20 cellular contexts compared by ENCODE assay signal in genomic region chr13:56558698-56559320, GRCh38.
DNase-seq lines count a peak whose midpoint lies in the region; ATAC-seq, FAIRE-seq and TF ChIP-seq lines count a peak whose summit lies in the region.
"Had no signal": no experiment of that assay in that cellular context is flagged by ENCODE, and none has a peak within 500 bp of the region (broad histone marks: within the 10 kb centered on the region; RNA-seq: fewer than 3 reads in every experiment).

No MANE protein-coding gene starts in this region.

- CTCF ChIA-PET in PC-3 (lab: Charles Lee) (no interaction called here), RWPE1 (lab: Yijun Ruan, JAX) (no interaction called here), endothelial cell of umbilical vein (lab: Charles Lee) (interaction anchor here (0.7 to 3.0 kb wide), 3 partner anchors 15 to 1066 kb away, joined by 3 to 16 read pairs (median 3); no protein-coding TSS in a partner anchor)

- no peaks in the 10 kb centered on the region for H4K20me1 ChIP-seq in PC-3 (ENCODE audit: low read length)
- H4K20me1 ChIP-seq in endothelial cell of umbilical vein (replicated peaks; ENCODE audit: control insufficient read depth, extremely low read depth, insufficient read depth, low read length): no peaks in the 10 kb centered on the region

- H3K4me2 ChIP-seq in PC-3 (ENCODE audit: low read length) (no peak overlapping the region), endothelial cell of umbilical vein (ENCODE audit: insufficient read depth, low read length) (no peak overlapping the region)

- DNase-seq in PC-3 (peak; percentile 13), RWPE1 (ENCODE audit: low spot score) (peak; percentile 10), endothelial cell of umbilical vein (ENCODE audit: low read depth, low spot score) (no peak), foreskin keratinocyte (peak; percentile 12 to 25), retina (no peak), D341Med (ENCODE audit: low spot score) (no peak), SW480 (ENCODE audit: low spot score) (no peak), H54 (ENCODE audit: insufficient read length, low spot score) (no peak)
- DNase-seq: C1 segment of cervical spinal cord; Calu3; CD4-positive, alpha-beta memory T cell; COR-L47; DMS153; DND-41; GM23248; H9 had no signal

- no peaks in the 10 kb centered on the region for H3K9me1 ChIP-seq in endothelial cell of umbilical vein (replicated peaks; ENCODE audit: control insufficient read depth, extremely low read depth, insufficient read depth, low read length)

- H3K27ac ChIP-seq in PC-3 (ENCODE audit: low read length) (no peak overlapping the region), RWPE1 (no peak overlapping the region), endothelial cell of umbilical vein (ENCODE audit: insufficient read depth, low read depth, low read length) (no peak overlapping the region), foreskin keratinocyte (no peak overlapping the region)
- H3K27ac ChIP-seq: GM23248 had no signal

- ATAC-seq in PC-3 (no peak), foreskin keratinocyte (no peak)
- ATAC-seq: HCT116 had no signal

- H3K9ac ChIP-seq in PC-3 (ENCODE audit: low read length): no peak overlapping the region
- no peak overlapping the region for H3K9ac ChIP-seq in endothelial cell of umbilical vein (replicated peaks; ENCODE audit: extremely low read depth, insufficient read depth, low read length)
- H3K9ac ChIP-seq: GM23248 had no signal

- H3K36me3 ChIP-seq in PC-3 (ENCODE audit: low read depth, low read length) (no peaks in the 10 kb centered on the region), endothelial cell of umbilical vein (ENCODE audit: control insufficient read depth in 2 of 2, extremely low read depth in 1 of 2, insufficient read depth in 2 of 2, low read length in 2 of 2) (no peaks in the 10 kb centered on the region)

- H3K9me3 ChIP-seq in PC-3 (ENCODE audit: low read length): no peaks in the 10 kb centered on the region
- no peaks in the 10 kb centered on the region for H3K9me3 ChIP-seq in endothelial cell of umbilical vein (replicated peaks; ENCODE audit: control insufficient read depth, insufficient read depth, low read length)

- H3K4me3 ChIP-seq in PC-3 (ENCODE audit: low read length) (no peak overlapping the region), endothelial cell of umbilical vein (replicated peaks in 1 of 3; ENCODE audit: insufficient read depth in 1 of 3, low read depth in 1 of 3, low read length in 3 of 3) (no peak overlapping the region)
- H3K4me3 ChIP-seq: GM23248 had no signal

- dilution Hi-C loops in endothelial cell of umbilical vein (cut with MboI; ENCODE audit: extremely low pct_ligation_motif_present, low sequenced_read_pairs): no loop called here

- intact Hi-C loops in PC-3 (cut with micrococcal nuclease) (no loop called here), endothelial cell of umbilical vein (cut with micrococcal nuclease) (no loop called here)

- H3K27me3 ChIP-seq in PC-3 (ENCODE audit: low read length) (no peaks in the 10 kb centered on the region), endothelial cell of umbilical vein (ENCODE audit: control insufficient read depth in 2 of 2, insufficient read depth in 2 of 2, low read length in 2 of 2) (no peaks in the 10 kb centered on the region), foreskin keratinocyte (no peaks in the 10 kb centered on the region)

- FAIRE-seq in endothelial cell of umbilical vein (lab: Jason Lieb, UNC): no peak
- FAIRE-seq in H54 (lab: Jason Lieb, UNC): no peak
- FAIRE-seq: GM12892, GM19239, H1 had no signal

- H3K4me1 ChIP-seq in PC-3 (ENCODE audit: insufficient read depth, low read length) (no peaks in the 10 kb centered on the region), endothelial cell of umbilical vein (ENCODE audit: control insufficient read depth, extremely low read depth, insufficient read depth, low read length) (no peaks in the 10 kb centered on the region), foreskin keratinocyte (no peaks in the 10 kb centered on the region)

- no peaks in the 10 kb centered on the region for H3F3A ChIP-seq in PC-3 (ENCODE audit: low read length, unreplicated experiment)

- POLR2A ChIA-PET in PC-3 (lab: Charles Lee; ENCODE audit: unreplicated experiment): no interaction called here
- POLR2A ChIA-PET in RWPE1 (lab: Yijun Ruan, JAX; ENCODE audit: low non-redundant PET): no interaction called here
- POLR2A ChIA-PET in endothelial cell of umbilical vein (lab: Charles Lee): no interaction called here

- H2AFZ ChIP-seq in PC-3 (ENCODE audit: low read length) (no peak overlapping the region), endothelial cell of umbilical vein (ENCODE audit: low read depth, low read length) (no peak overlapping the region)
- H2AFZ ChIP-seq: GM23248 had no signal

- TF ChIP-seq CTCF in PC-3 (conservative IDR thresholded peaks at IDR 0.05; ENCODE audit: low read depth, low read length) (no peak), RWPE1 (conservative IDR thresholded peaks at IDR 0.05; ENCODE audit: low read depth) (no peak), endothelial cell of umbilical vein (IDR thresholded peaks at IDR 0.05; ENCODE audit: extremely low read depth in 1 of 2, insufficient read depth in 1 of 2, low read depth in 1 of 2, low read length in 2 of 2) (no peak), foreskin keratinocyte (conservative IDR thresholded peaks at IDR 0.05) (no peak)

- no peaks in the 10 kb centered on the region for H3K9me2 ChIP-seq in PC-3 (replicated peaks; ENCODE audit: low read length)

- no peak for TF ChIP-seq POLR2A in endothelial cell of umbilical vein (IDR thresholded peaks at IDR 0.05; ENCODE audit: low read depth, low read length)
- no peak for TF ChIP-seq POLR2A in H54 (IDR thresholded peaks at IDR 0.05; ENCODE audit: low read depth, low read length)

- no peaks in the 10 kb centered on the region for H3K79me2 ChIP-seq in PC-3 (ENCODE audit: low read length)
- no peaks in the 10 kb centered on the region for H3K79me2 ChIP-seq in endothelial cell of umbilical vein (ENCODE audit: control insufficient read depth, insufficient read depth, low read length)

- no TSS peak for BruUV-seq in PC-3 (replicated peaks; lab: Mats Ljungman, UMichigan)
- BruUV-seq in endothelial cell of umbilical vein (replicated peaks; lab: Mats Ljungman, UMichigan): no TSS peak

TF ChIP-seq in endothelial cell of umbilical vein, 7 proteins besides CTCF, POLR2A, EP300 and RAD21:
- TF ChIP-seq MYC (IDR thresholded peaks at IDR 0.05; ENCODE audit: low read depth, low read length) (no peak), EZH2 (IDR thresholded peaks at IDR 0.05; ENCODE audit: borderline replicate concordance, low read depth, low read length, severe bottlenecking) (no peak), FOS (IDR thresholded peaks at IDR 0.05; ENCODE audit: borderline replicate concordance, insufficient read depth, low read length) (peak; percentile 14), JUN (IDR thresholded peaks at IDR 0.05; ENCODE audit: borderline replicate concordance, insufficient read depth, insufficient read length, low read depth) (no peak), GATA2 (IDR thresholded peaks at IDR 0.05; ENCODE audit: insufficient read depth, insufficient read length, low read depth, low read length) (peak; percentile 51), POLR2AphosphoS5 (IDR thresholded peaks at IDR 0.05; ENCODE audit: insufficient read depth, low read depth, low read length) (no peak), MAX (IDR thresholded peaks at IDR 0.05; ENCODE audit: insufficient read depth, insufficient read length) (no peak)

Comparison
In these comparisons a context has a peak if more than half of its experiments do, and no peak if none do; other contexts are left out.
1. DNase-seq: peak in PC-3 (single experiment), RWPE1 (single experiment) and foreskin keratinocyte (2 of 2); none in endothelial cell of umbilical vein (single experiment), retina (single experiment), D341Med (single experiment), SW480 (single experiment) and H54 (single experiment).